10 cellular contexts compared by ENCODE assay signal in the genomic region with DNA sequence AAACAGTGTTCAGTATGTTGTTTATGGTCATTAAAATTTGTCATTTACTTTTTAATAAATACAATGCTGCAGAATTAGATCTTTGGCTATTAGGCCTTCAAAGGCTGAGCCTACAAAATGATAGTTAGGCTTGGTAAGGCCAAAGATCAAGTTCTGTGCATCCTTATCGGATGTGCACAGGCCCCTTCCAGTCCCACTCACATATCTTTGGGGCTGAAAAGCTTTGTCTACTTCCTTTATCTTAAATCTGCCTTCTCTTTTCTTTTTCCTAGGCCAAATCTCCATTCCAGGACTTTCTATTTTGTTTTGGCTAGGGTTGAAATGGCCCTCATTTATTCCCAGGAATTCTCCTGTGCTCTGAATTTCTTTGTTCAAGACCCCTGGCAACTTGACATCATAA. TPM values are rescaled to one million over a fixed set of nuclear protein-coding genes. Genes with fewer than 3 reads are reported as not detected.
"Had no signal": no experiment of that assay in that cellular context is flagged by ENCODE, and none has a peak within 500 bp of the region (broad histone marks: within the 10 kb centered on the region; RNA-seq: fewer than 3 reads in every experiment).

No MANE protein-coding gene starts in this region.

- H3K4me3 Mint-ChIP-seq: GM23338, HFFc6 had no signal

- H3K36me3 ChIP-seq: HAP-1 had no signal

- H2AFZ ChIP-seq: GM23338 had no signal

- H3K9me3 ChIP-seq: HAP-1 had no signal

- H3K36me3 Mint-ChIP-seq: IgD-negative memory B cell had no signal

- H3K27ac Mint-ChIP-seq: GM23338, HFFc6, IgD-negative memory B cell had no signal

- H3K4me3 ChIP-seq: GM23338, HAP-1 had no signal

- H3K4me2 ChIP-seq: GM23338 had no signal

- H3K27ac ChIP-seq: HL-60 had no signal

- H3K9me3 Mint-ChIP-seq: GM23338 had no signal

- ATAC-seq: GM23338, HCT116, HepG2 had no signal

- DNase-seq: H7, HFFc6, KG1 had no signal

- FAIRE-seq: H1, HepG2 had no signal

RNA-seq across cellular contexts. Expression of a gene that starts 3.4 kb away (rescaled TPM):
- total RNA-seq: HFFc6 had no signal

RNA-seq across cellular contexts. Expression of a gene that starts 52.3 kb away (rescaled TPM):
- total RNA-seq: HepG2, HFFc6 had no signal
- polyA plus RNA-seq: HepG2 had no signal
